Comparison of ENCODE assay signal across 19 cellular contexts in genomic region chr7:20713792-20714191, GRCh38.
A peak's percentile ranks its signal among the peaks of the same experiment; 100 is the strongest.
DNase-seq lines count a peak whose midpoint lies in the region; ATAC-seq and TF ChIP-seq lines count a peak whose summit lies in the region.
"Had no signal": no experiment of that assay in that cellular context is flagged by ENCODE, and none has a peak within 500 bp of the region (broad histone marks: within the 10 kb centered on the region; RNA-seq: fewer than 3 reads in every experiment).

No MANE protein-coding gene starts in this region.

- TF ChIP-seq CTCF in 22Rv1 (IDR thresholded peaks at IDR 0.05): peak; percentile 31
- 0 out of 2 replicates have a peak, but pooled peaks have one; percentile 28 for TF ChIP-seq CTCF in PC-9 (conservative IDR thresholded peaks at IDR 0.05)

- no peaks in the 10 kb centered on the region for H3K9me2 ChIP-seq in PC-9 (ENCODE audit: insufficient read depth)

- no TSS peak for BruUV-seq in PC-9 (replicated peaks; lab: Mats Ljungman, UMichigan)

- H3K4me2 ChIP-seq in PC-9: no peak overlapping the region
- H3K4me2 ChIP-seq: A549 had no signal

- no peak overlapping the region for H3K4me3 ChIP-seq in PC-9
- H3K4me3 ChIP-seq: A549, SJSA1 had no signal

- no peaks in the 10 kb centered on the region for H4K20me1 ChIP-seq in PC-9 (ENCODE audit: insufficient read depth)

- ATAC-seq in GM18505 (IDR thresholded peaks at IDR 0.05; ENCODE audit: unreplicated experiment): no peak
- ATAC-seq: A549, Panc1 had no signal

- H3K27ac ChIP-seq in 22Rv1: no peak overlapping the region
- H3K27ac ChIP-seq in PC-9: no peak overlapping the region
- H3K27ac ChIP-seq: A549, SJSA1 had no signal

- no peaks in the 10 kb centered on the region for H3K4me1 ChIP-seq in PC-9 (replicated peaks; ENCODE audit: insufficient read depth)
- H3K4me1 ChIP-seq: A549, Caco-2, SJSA1 had no signal

- H3F3A ChIP-seq in PC-9 (ENCODE audit: insufficient read depth, low read depth): no peaks in the 10 kb centered on the region

- DNase-seq in H4 (ENCODE audit: low spot score) (peak; percentile 41), PC-9 (no peak), iPS DF 19.7 (ENCODE audit: low read depth, low spot score) (peak; percentile 56), NCI-H1930 (lab: John Stamatoyannopoulos, UW) (no peak), MV-4-11 (lab: John Stamatoyannopoulos, UW) (no peak)
- no peak for DNase-seq in stimulated activated naive CD4-positive, alpha-beta T cell (lab: John Stamatoyannopoulos, UW)
- DNase-seq: Caco-2; CD4-positive, alpha-beta T cell; DMS153; EL; H7; NCI-H187; NCI-H345; NCI-H524 treated with DMSO at 0.1 percent for 48 hours had no signal

- POLR2A ChIA-PET in PC-9 (lab: Charles Lee; ENCODE audit: unreplicated experiment): no interaction called here

- H2AFZ ChIP-seq in PC-9: no peak overlapping the region

- CTCF ChIA-PET in PC-9 (lab: Charles Lee): no interaction called here

- no peaks in the 10 kb centered on the region for H3K9me3 ChIP-seq in PC-9 (ENCODE audit: insufficient read depth, low read depth)
- H3K9me3 ChIP-seq: A549, Caco-2, SJSA1 had no signal

- intact Hi-C loops in PC-9 (cut with micrococcal nuclease; ENCODE audit: unreplicated experiment): no loop called here

- H3K36me3 ChIP-seq in PC-9 (ENCODE audit: low read depth): no peaks in the 10 kb centered on the region
- H3K36me3 ChIP-seq: SJSA1 had no signal

- no peaks in the 10 kb centered on the region for H3K79me2 ChIP-seq in PC-9 (ENCODE audit: low read depth)

- no peak for TF ChIP-seq POLR2A in GM18505 (IDR thresholded peaks at IDR 0.05; ENCODE audit: borderline replicate concordance, extremely low read depth, insufficient read depth, insufficient read length)

- no peaks in the 10 kb centered on the region for H3K27me3 ChIP-seq in PC-9 (ENCODE audit: insufficient read depth, low read depth)
- H3K27me3 ChIP-seq: SJSA1 had no signal

Comparison
In these comparisons a context has a peak if more than half of its experiments do, and no peak if none do; other contexts are left out.
1. DNase-seq: peak in H4 (single experiment) and iPS DF 19.7 (single experiment); none in PC-9 (0 of 2), NCI-H1930 (0 of 2), MV-4-11 (single experiment) and stimulated activated naive CD4-positive, alpha-beta T cell (0 of 6).